35 cellular contexts compared by ENCODE assay signal in genomic region chr2:204725693-204726092, GRCh38.
A peak's percentile ranks its signal among the peaks of the same experiment; 100 is the strongest.
DNase-seq lines count a peak whose midpoint lies in the region; ATAC-seq and TF ChIP-seq lines count a peak whose summit lies in the region.
"Had no signal": no experiment of that assay in that cellular context is flagged by ENCODE, and none has a peak within 500 bp of the region (broad histone marks: within the 10 kb centered on the region; RNA-seq: fewer than 3 reads in every experiment).

No MANE protein-coding gene starts in this region.

- H3F3A ChIP-seq in GM23338 (replicated peaks; ENCODE audit: low read depth) (no peaks in the 10 kb centered on the region), neural cell (ENCODE audit: insufficient read depth, low read length, poor library complexity, severe bottlenecking) (peaks cover 4% of the 10 kb centered on the region)

- H3K9me2 ChIP-seq in GM23338 (ENCODE audit: insufficient read depth), result peaks cover 3% of the 10 kb centered on the region; the same call in 1 of the 2 replicates
- no peaks in the 10 kb centered on the region for H3K9me2 ChIP-seq in neural cell (ENCODE audit: insufficient read depth, low read length)

- no peak overlapping the region for H3K4me3 Mint-ChIP-seq in GM23338
- H3K4me3 Mint-ChIP-seq: B cell; CD14-positive monocyte; CD4-positive, alpha-beta memory T cell; CD4-positive, alpha-beta T cell; CD4-positive, CD25-positive, alpha-beta regulatory T cell; CD8-positive, alpha-beta memory T cell; CD8-positive, alpha-beta T cell had no signal

- H4K20me1 ChIP-seq in GM23338 (replicated peaks; ENCODE audit: insufficient read depth) (no peaks in the 10 kb centered on the region), neural cell (ENCODE audit: insufficient read depth) (no peaks in the 10 kb centered on the region)
- H4K20me1 ChIP-seq: BLaER1; BLaER1 treated with 17β-estradiol and CSF1 and Interleukin-3, amounts not matched to agents 10 nM and 100 nM had no signal

- H3K27ac ChIP-seq in GM23338 (ENCODE audit: low read depth) (no peak overlapping the region), neural cell (ENCODE audit: low read length) (peak overlapping the region; percentile 75)
- H3K27ac ChIP-seq: 22Rv1; A549; BLaER1; BLaER1 treated with 17β-estradiol and CSF1 and Interleukin-3, amounts not matched to agents 10 nM and 100 nM; C4-2B had no signal

- H3K9me3 Mint-ChIP-seq in GM23338, result no peaks in the 10 kb centered on the region
- H3K9me3 Mint-ChIP-seq: CD4-positive, alpha-beta T cell; CD8-positive, alpha-beta T cell had no signal

- H3K36me3 ChIP-seq in GM23338 (ENCODE audit: insufficient read depth), result no peaks in the 10 kb centered on the region
- H3K36me3 ChIP-seq in neural cell (ENCODE audit: insufficient read depth, low read length), result no peaks in the 10 kb centered on the region
- H3K36me3 ChIP-seq: BE2C; BLaER1; BLaER1 treated with 17β-estradiol and CSF1 and Interleukin-3, amounts not matched to agents 10 nM and 100 nM had no signal

- no peaks in the 10 kb centered on the region for H3K36me3 Mint-ChIP-seq in GM23338 (ENCODE audit: low read depth)
- H3K36me3 Mint-ChIP-seq: CD14-positive monocyte; CD4-positive, alpha-beta memory T cell; CD4-positive, CD25-positive, alpha-beta regulatory T cell; CD8-positive, alpha-beta memory T cell; CD8-positive, alpha-beta T cell had no signal

- TF ChIP-seq RAD21 in neural cell (conservative IDR thresholded peaks at IDR 0.05), result no peak

- no peak overlapping the region; the same call in 1 of the 2 replicates for H3K4me3 ChIP-seq in GM23338
- H3K4me3 ChIP-seq in neural cell (ENCODE audit: low read length), result peak overlapping the region; percentile 39
- H3K4me3 ChIP-seq: A549; BLaER1; BLaER1 treated with 17β-estradiol and CSF1 and Interleukin-3, amounts not matched to agents 10 nM and 100 nM had no signal

- TF ChIP-seq CTCF in GM23338 (conservative IDR thresholded peaks at IDR 0.05; ENCODE audit: low read depth in 2 of 2) (no peak), neural cell (IDR thresholded peaks at IDR 0.05; ENCODE audit: poor library complexity, severe bottlenecking) (no peak)

- H3K4me1 Mint-ChIP-seq in GM23338, result peaks cover 30% of the 10 kb centered on the region
- H3K4me1 Mint-ChIP-seq: B cell; CD14-positive monocyte; CD4-positive, alpha-beta memory T cell; CD4-positive, CD25-positive, alpha-beta regulatory T cell; CD8-positive, alpha-beta memory T cell had no signal

- H3K79me2 ChIP-seq in GM23338 (replicated peaks; ENCODE audit: insufficient read depth) (no peaks in the 10 kb centered on the region), neural cell (replicated peaks; ENCODE audit: insufficient read depth, low read length) (no peaks in the 10 kb centered on the region)

- TF ChIP-seq EP300 in neural cell (conservative IDR thresholded peaks at IDR 0.05; ENCODE audit: poor library complexity, severe bottlenecking), result peak; percentile 93

- ATAC-seq in GM23338 (no peak), GM18868 (IDR thresholded peaks at IDR 0.05; ENCODE audit: unreplicated experiment) (no peak)
- ATAC-seq: A549; CD8-positive, alpha-beta T cell had no signal

- no peak overlapping the region for H3K27ac Mint-ChIP-seq in GM23338
- H3K27ac Mint-ChIP-seq: B cell; CD4-positive, alpha-beta memory T cell; CD4-positive, alpha-beta T cell; CD4-positive, CD25-positive, alpha-beta regulatory T cell; CD8-positive, alpha-beta memory T cell; CD8-positive, alpha-beta T cell had no signal

- H3K9ac ChIP-seq in neural cell (ENCODE audit: low read length), result no peak overlapping the region
- H3K9ac ChIP-seq: BLaER1; BLaER1 treated with 17β-estradiol and CSF1 and Interleukin-3, amounts not matched to agents 10 nM and 100 nM had no signal

- intact Hi-C loops in head of caudate nucleus (cut with DNase I), result no loop called here

- H2AFZ ChIP-seq in GM23338 (no peak overlapping the region), neural cell (ENCODE audit: low read depth, low read length) (no peak overlapping the region)

- no peaks in the 10 kb centered on the region for H3K27me3 Mint-ChIP-seq in GM23338 (ENCODE audit: insufficient read depth, low read depth, poor library complexity)
- H3K27me3 Mint-ChIP-seq: B cell had no signal

- no peaks in the 10 kb centered on the region for H3K27me3 ChIP-seq in GM23338 (ENCODE audit: insufficient read depth)
- H3K27me3 ChIP-seq in neural cell (ENCODE audit: insufficient read depth, low read depth, low read length), result no peaks in the 10 kb centered on the region
- H3K27me3 ChIP-seq: BE2C; BLaER1; BLaER1 treated with 17β-estradiol and CSF1 and Interleukin-3, amounts not matched to agents 10 nM and 100 nM had no signal

- no peaks in the 10 kb centered on the region for H3K9me3 ChIP-seq in neural cell (ENCODE audit: low read length)
- H3K9me3 ChIP-seq: A549; BE2C; BLaER1; BLaER1 treated with 17β-estradiol and CSF1 and Interleukin-3, amounts not matched to agents 10 nM and 100 nM; Caco-2 had no signal

- DNase-seq in GM23338 (ENCODE audit: low spot score) (no peak), NCI-H526 (lab: John Stamatoyannopoulos, UW) (peak; percentile 10 to 22), NCI-H526 treated with DMSO at 0.1 percent for 48 hours (lab: John Stamatoyannopoulos, UW) (peak; percentile 19), NCI-H748 (lab: John Stamatoyannopoulos, UW; ENCODE audit: unreplicated experiment) (no peak), head of caudate nucleus (no peak)
- no peak for DNase-seq in stimulated activated CD4-positive, alpha-beta T cell treated with anti-CD3 and anti-CD28 coated beads, Interleukin-1b, Interleukin-23, amount 100 ng/mL, for 48 hours
- DNase-seq: 8988T; ACHN; AML-193; BE2C; C1 segment of cervical spinal cord; Caco-2; Calu3; CD4-positive, alpha-beta memory T cell; CD4-positive, alpha-beta T cell; CD4-positive, CD25-positive, alpha-beta regulatory T cell; CD8-positive, alpha-beta memory T cell; CD8-positive, alpha-beta T cell; COR-L47; DMS 273 treated with DMSO at 0.1 percent for 48 hours; DMS153; DMS53; DMS79; DMS79 treated with DMSO at 0.1 percent for 48 hours; DND-41; EL had no signal

- H3K4me2 ChIP-seq in GM23338, result peak overlapping the region; percentile 54; the same call in 1 of the 2 replicates
- H3K4me2 ChIP-seq in neural cell (ENCODE audit: low read length), result peak overlapping the region; percentile 23
- H3K4me2 ChIP-seq: A549; BLaER1; BLaER1 treated with 17β-estradiol and CSF1 and Interleukin-3, amounts not matched to agents 10 nM and 100 nM had no signal

- peaks cover 39% of the 10 kb centered on the region for H3K4me1 ChIP-seq in GM23338 (ENCODE audit: insufficient read depth)
- H3K4me1 ChIP-seq: BE2C, BLaER1 had no signal

TF ChIP-seq in GM23338, 12 proteins besides CTCF, POLR2A, EP300 and RAD21 (continues in another document):
- TF ChIP-seq NANOG (IDR thresholded peaks at IDR 0.05; ENCODE audit: borderline replicate concordance) (no peak), STAT1 (IDR thresholded peaks at IDR 0.05; ENCODE audit: unreplicated experiment) (no peak), CREB1 (CRISPR knock-in tag; IDR thresholded peaks at IDR 0.05; ENCODE audit: low read depth) (no peak), ETS1 (IDR thresholded peaks at IDR 0.05) (no peak), POLR2AphosphoS5 (IDR thresholded peaks at IDR 0.05; ENCODE audit: low read depth) (no peak)

TF ChIP-seq in neural cell, 6 proteins besides CTCF, POLR2A, EP300 and RAD21:
- TF ChIP-seq EZH2 (IDR thresholded peaks at IDR 0.05; ENCODE audit: borderline replicate concordance, insufficient read depth, low read length, poor library complexity, severe bottlenecking), result no peak
- no peak for TF ChIP-seq SMC3 (conservative IDR thresholded peaks at IDR 0.05; ENCODE audit: poor library complexity)
- no peak for TF ChIP-seq MXI1 (conservative IDR thresholded peaks at IDR 0.05; ENCODE audit: poor library complexity, severe bottlenecking)
- TF ChIP-seq TAF1 (IDR thresholded peaks at IDR 0.05; ENCODE audit: low read depth), result no peak
- TF ChIP-seq REST (IDR thresholded peaks at IDR 0.05; ENCODE audit: borderline replicate concordance), result peak; percentile 65
- TF ChIP-seq POLR2AphosphoS5 (IDR thresholded peaks at IDR 0.05), result peak; percentile 84
TF ChIP-seq in neural cell: peak in this region for 2.

Comparison
In these comparisons a context has a peak if more than half of its experiments do, and no peak if none do; other contexts are left out.
1. DNase-seq: peak in NCI-H526 (2 of 2) and NCI-H526 treated with DMSO at 0.1 percent for 48 hours (single experiment); none in GM23338 (single experiment), stimulated activated CD4-positive, alpha-beta T cell treated with anti-CD3 and anti-CD28 coated beads, Interleukin-1b, Interleukin-23, amount 100 ng/mL, for 48 hours (single experiment), NCI-H748 (single experiment) and head of caudate nucleus (0 of 42).